In the genomic region with DNA sequence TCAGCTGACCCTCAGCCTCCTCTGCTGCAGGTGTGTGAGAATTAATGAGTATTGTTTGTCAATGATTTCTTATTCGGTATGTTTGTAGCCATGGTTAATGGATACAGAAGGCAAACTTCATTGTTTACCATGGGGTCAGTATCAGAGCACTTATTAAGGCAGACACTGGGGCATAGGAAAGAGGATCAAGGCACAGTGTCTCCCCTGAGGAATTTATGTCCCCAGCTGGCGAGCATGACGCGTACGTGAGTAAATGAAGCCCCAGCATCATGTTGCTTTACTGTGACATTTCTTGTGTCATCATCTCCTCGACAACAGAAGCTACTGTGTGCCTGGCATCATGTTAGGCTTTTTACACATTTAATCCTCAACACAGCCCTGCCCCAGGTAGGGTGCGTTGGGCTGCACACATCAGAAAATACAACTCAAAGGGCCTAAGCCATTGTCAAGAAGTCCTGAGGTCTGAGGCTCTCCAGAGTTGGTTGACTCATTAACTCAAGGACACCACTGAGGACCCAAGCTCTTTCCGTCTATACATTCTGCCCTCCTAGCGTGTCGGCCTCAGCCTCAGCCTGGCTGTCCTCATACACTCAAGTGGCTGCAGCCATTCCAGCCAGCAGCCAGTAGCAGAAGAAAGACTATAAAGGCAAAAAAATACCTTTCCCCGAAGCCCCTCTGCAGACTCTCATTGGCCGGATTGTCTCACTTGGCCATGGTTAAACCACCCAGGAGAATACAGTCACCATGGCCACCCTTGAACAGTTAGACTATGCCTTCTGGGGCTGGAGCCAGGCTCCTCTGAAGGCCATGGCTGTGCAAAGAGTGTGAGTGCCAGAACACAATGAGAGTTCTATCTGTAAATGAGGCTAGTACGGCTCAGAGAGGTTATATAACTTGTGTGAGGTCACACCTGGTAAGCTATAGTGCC, we compare ENCODE assay signal across 30 cellular contexts. TPM values are rescaled to one million over a fixed set of nuclear protein-coding genes. Genes with fewer than 3 reads are reported as not detected.
DNase-seq lines count a peak whose midpoint lies in the region; ATAC-seq and TF ChIP-seq lines count a peak whose summit lies in the region.
"Had no signal": no experiment of that assay in that cellular context is flagged by ENCODE, and none has a peak within 500 bp of the region (broad histone marks: within the 10 kb centered on the region; RNA-seq: fewer than 3 reads in every experiment).

No MANE protein-coding gene starts in this region.

- no peaks in the 10 kb centered on the region for H3K27me3 Mint-ChIP-seq in WTC11 (ENCODE audit: low read depth)

- H3K36me3 ChIP-seq in H7 (replicated peaks; ENCODE audit: control insufficient read depth, insufficient read depth, low read length) = no peaks in the 10 kb centered on the region
- H3K36me3 ChIP-seq: ascending aorta, cardiac muscle cell, esophagus squamous epithelium, heart right ventricle had no signal

- H3K4me3 ChIP-seq in epithelial cell of proximal tubule (ENCODE audit: low read depth, low read length) (peak overlapping the region; percentile 38), H7 (ENCODE audit: insufficient read depth, low read depth, low read length) (no peak overlapping the region)
- H3K4me3 ChIP-seq: ascending aorta, cardiac muscle cell, GM23338 had no signal

- TF ChIP-seq CTCF in WTC11 (IDR thresholded peaks at IDR 0.05) (no peak), epithelial cell of proximal tubule (conservative IDR thresholded peaks at IDR 0.05; ENCODE audit: low read depth, low read length) (no peak), GM13976 (IDR thresholded peaks at IDR 0.05; ENCODE audit: borderline replicate concordance, control extremely low read depth, extremely low read depth, insufficient read depth, missing control alignments) (no peak)

- peaks cover 3% of the 10 kb centered on the region for H3K4me1 Mint-ChIP-seq in WTC11
- H3K4me1 Mint-ChIP-seq: activated CD8-positive, alpha-beta memory T cell treated with anti-CD3 and anti-CD28 coated beads, Interleukin-2, amount 10 ng/mL, durations not matched to agents 7 days and 5 days; stimulated activated memory B cell treated with anti-CD40 and anti-IgM and Interleukin-4, amounts not matched to agents 10 μg/mL and 1 μg/mL and 100 μg/mL, for 72 hours had no signal

- no peak overlapping the region for H3K27ac Mint-ChIP-seq in WTC11
- H3K27ac Mint-ChIP-seq: activated CD8-positive, alpha-beta memory T cell treated with anti-CD3 and anti-CD28 coated beads, Interleukin-2, amount 10 ng/mL, durations not matched to agents 7 days and 5 days; activated T-cell treated with anti-CD3 and anti-CD28 coated beads, Interleukin-2, amount 50 U/mL, for 72 hours; GM23338; HFFc6; stimulated activated memory B cell treated with anti-CD40 and anti-IgM and Interleukin-4, amounts not matched to agents 10 μg/mL and 1 μg/mL and 100 μg/mL, for 72 hours; type B pancreatic cell had no signal

- in situ Hi-C loops in GM13976 (cut with MboI; ENCODE audit: low sequenced_read_pairs, unreplicated experiment) = no loop called here

- POLR2A ChIA-PET in WTC11 (lab: Charles Lee) = no interaction called here

- CTCF ChIA-PET in WTC11 (lab: Charles Lee) = interaction anchor here (1.2 kb wide), 1 partner anchor 64 kb away, joined by 4 read pairs; no protein-coding TSS in a partner anchor

- H3K36me3 Mint-ChIP-seq in WTC11 = no peaks in the 10 kb centered on the region
- H3K36me3 Mint-ChIP-seq: activated CD8-positive, alpha-beta memory T cell treated with anti-CD3 and anti-CD28 coated beads, Interleukin-2, amount 10 ng/mL, durations not matched to agents 7 days and 5 days; stimulated activated memory B cell treated with anti-CD40 and anti-IgM and Interleukin-4, amounts not matched to agents 10 μg/mL and 1 μg/mL and 100 μg/mL, for 72 hours; type B pancreatic cell had no signal

- peaks cover 6% of the 10 kb centered on the region; the same call in 1 of the 2 replicates for H3K9me3 Mint-ChIP-seq in WTC11
- H3K9me3 Mint-ChIP-seq: activated T-cell treated with anti-CD3 and anti-CD28 coated beads, Interleukin-2, amount 50 U/mL, for 72 hours; type B pancreatic cell had no signal

- DNase-seq in WTC11 (ENCODE audit: low spot score) (no peak), epithelial cell of proximal tubule (ENCODE audit: low read depth) (no peak), left kidney (ENCODE audit: low read depth, low spot score) (peak; percentile 52), pons (ENCODE audit: low spot score) (peak; percentile 25), COR-L47 (lab: John Stamatoyannopoulos, UW) (no peak), GM13976 (ENCODE audit: low spot score) (no peak), H7 (no peak)
- DNase-seq: activated CD4-positive, alpha-beta T cell treated with anti-CD3 and anti-CD28 coated beads, Interleukin-2, amount 50 U/mL, for 4 hours; activated CD8-positive, alpha-beta memory T cell treated with anti-CD3 and anti-CD28 coated beads, Interleukin-2, amount 10 ng/mL, durations not matched to agents 7 days and 5 days; activated T-cell treated with anti-CD3 and anti-CD28 coated beads, Interleukin-2, amount 50 U/mL, for 72 hours; DMS79 treated with DMSO at 0.1 percent for 48 hours; esophagus squamous epithelium; foreskin melanocyte; heart right ventricle; HFFc6; kidney glomerular epithelial cell; NCI-H1092; NCI-H187; NCI-H2171; NCI-H524; NK-92 treated with Interleukin-12 subunit alpha and Interleukin-12 subunit beta, amount 100 ng/mL, for 24 hours; nucleus accumbens; PC-3; SK-N-SH had no signal

- H3K4me3 Mint-ChIP-seq in WTC11 = no peak overlapping the region
- H3K4me3 Mint-ChIP-seq: activated CD8-positive, alpha-beta memory T cell treated with anti-CD3 and anti-CD28 coated beads, Interleukin-2, amount 10 ng/mL, durations not matched to agents 7 days and 5 days; activated T-cell treated with anti-CD3 and anti-CD28 coated beads, Interleukin-2, amount 50 U/mL, for 72 hours; GM23338; HFFc6; stimulated activated memory B cell treated with anti-CD40 and anti-IgM and Interleukin-4, amounts not matched to agents 10 μg/mL and 1 μg/mL and 100 μg/mL, for 72 hours; type B pancreatic cell had no signal

- ATAC-seq in WTC11 = no peak
- ATAC-seq: activated CD4-positive, CD25-positive, alpha-beta regulatory T cell treated with anti-CD3 and anti-CD28 coated beads, Interleukin-2, amount 50 U/mL, for 24 hours; activated CD8-positive, alpha-beta memory T cell treated with anti-CD3 and anti-CD28 coated beads, Interleukin-2, amount 10 ng/mL, durations not matched to agents 7 days and 5 days; activated T-cell treated with anti-CD3 and anti-CD28 coated beads, Interleukin-2, amount 50 U/mL, for 72 hours; PC-3; stimulated activated memory B cell treated with anti-CD40 and anti-IgM and Interleukin-4, amounts not matched to agents 10 μg/mL and 1 μg/mL and 100 μg/mL, for 72 hours had no signal

- no peaks in the 10 kb centered on the region for H3K27me3 ChIP-seq in H7 (ENCODE audit: control insufficient read depth, insufficient read depth, low read length)
- H3K27me3 ChIP-seq: ascending aorta, cardiac muscle cell, esophagus squamous epithelium had no signal

TF ChIP-seq in WTC11, 78 proteins besides CTCF, POLR2A, EP300 and RAD21:
- TF ChIP-seq GABPB1 (CRISPR knock-in tag; IDR thresholded peaks at IDR 0.05) (0 out of 2 replicates have a peak, but pooled peaks have one; percentile 18), ZNF263 (CRISPR knock-in tag; IDR thresholded peaks at IDR 0.05; ENCODE audit: low read depth) (no peak)

RNA-seq across cellular contexts. Expression of gene ZCCHC14, which starts 13.9 kb away (rescaled TPM):
- total RNA-seq in WTC11 (2021) = 30.6 to 33.8 TPM (median 30.9 TPM) in 3 replicates
- 9.9 and 11.8 TPM in 2 replicates for total RNA-seq in epithelial cell of proximal tubule
- 12.2 and 13.3 TPM in 2 replicates for total RNA-seq in H7 (2014; rRNA removed; shearing (Covaris generic))

Comparison
In these comparisons a context has a peak if more than half of its experiments do, and no peak if none do; other contexts are left out.
1. DNase-seq: peak in left kidney (single experiment) and pons (single experiment); none in WTC11 (single experiment), epithelial cell of proximal tubule (single experiment), COR-L47 (single experiment), GM13976 (single experiment) and H7 (single experiment).